In the genomic region with DNA sequence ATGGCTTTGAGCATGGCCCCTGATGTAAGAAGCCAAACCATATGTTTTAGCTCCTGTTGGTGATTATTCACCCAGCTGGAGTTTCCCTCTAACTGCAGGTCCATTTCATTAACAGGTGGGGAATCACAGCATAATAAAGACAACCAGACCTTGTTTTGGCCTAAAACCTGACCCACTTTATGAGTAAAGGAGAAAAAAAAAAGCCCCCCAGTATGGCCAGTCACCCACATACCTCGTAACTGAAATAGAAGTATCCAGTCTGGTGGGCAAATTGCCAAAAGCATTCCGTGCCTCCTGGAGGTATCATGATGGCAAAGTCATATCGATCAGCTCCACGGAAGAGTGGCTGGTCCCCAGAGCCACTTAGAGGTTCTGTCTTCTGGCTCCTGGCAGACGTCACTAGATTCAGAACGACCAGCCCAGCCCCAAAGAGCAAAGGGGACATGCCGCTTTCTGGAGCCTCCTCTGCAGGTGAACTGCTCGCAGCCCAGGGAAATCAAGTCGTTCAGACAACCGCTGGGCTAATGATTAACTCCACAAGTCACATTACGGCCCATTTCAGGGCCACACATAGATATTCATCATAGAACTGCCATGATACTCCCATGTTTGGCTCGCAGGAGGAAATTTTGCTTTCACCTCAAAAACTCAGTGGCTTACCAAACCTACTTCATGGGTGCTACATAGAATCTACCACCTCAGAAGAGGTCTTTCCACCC, we compare ENCODE assay signal across 1 cellular context.
TF ChIP-seq lines count a peak whose summit lies in the region.

A gene (minus strand): TSS at position 478 of the 719 bp plus-strand sequence. CDS start 33 bp downstream, at position 445.

TF ChIP-seq in HepG2, 621 proteins besides CTCF, POLR2A, EP300 and RAD21 (continued from another document and continues in another):
- TF ChIP-seq, protein P1, sequence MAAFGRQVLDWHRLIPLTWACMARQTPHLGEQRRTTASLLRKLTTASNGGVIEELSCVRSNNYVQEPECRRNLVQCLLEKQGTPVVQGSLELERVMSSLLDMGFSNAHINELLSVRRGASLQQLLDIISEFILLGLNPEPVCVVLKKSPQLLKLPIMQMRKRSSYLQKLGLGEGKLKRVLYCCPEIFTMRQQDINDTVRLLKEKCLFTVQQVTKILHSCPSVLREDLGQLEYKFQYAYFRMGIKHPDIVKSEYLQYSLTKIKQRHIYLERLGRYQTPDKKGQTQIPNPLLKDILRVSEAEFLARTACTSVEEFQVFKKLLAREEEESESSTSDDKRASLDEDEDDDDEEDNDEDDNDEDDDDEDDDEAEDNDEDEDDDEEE (CRISPR knock-in tag; IDR thresholded peaks at IDR 0.05), result peak; percentile 51; the same call in 1 of the 2 replicates
- TF ChIP-seq ZNF773 (CRISPR knock-in tag; IDR thresholded peaks at IDR 0.05; ENCODE audit: borderline replicate concordance) (no peak), ZNF7 (CRISPR knock-in tag; IDR thresholded peaks at IDR 0.05) (no peak), SMARCE1 (IDR thresholded peaks at IDR 0.05; ENCODE audit: borderline replicate concordance) (no peak), ARID2 (CRISPR knock-in tag; IDR thresholded peaks at IDR 0.05; ENCODE audit: borderline replicate concordance) (peak; percentile 60; the same call in 1 of the 2 replicates), SYNCRIP (IDR thresholded peaks at IDR 0.05; ENCODE audit: insufficient read depth, low read depth, low read length) (no peak), HIVEP1 (CRISPR knock-in tag; IDR thresholded peaks at IDR 0.05) (no peak), RFX1 (IDR thresholded peaks at IDR 0.05) (no peak), MAFK (conservative IDR thresholded peaks at IDR 0.05 in 1 of 2, IDR thresholded peaks at IDR 0.05 in 1 of 2; ENCODE audit: low read length in 2 of 2) (no peak), ATF7-NPFF (CRISPR knock-in tag; IDR thresholded peaks at IDR 0.05; ENCODE audit: low read depth) (no peak), ZNF317 (CRISPR knock-in tag; IDR thresholded peaks at IDR 0.05) (no peak), ZNF724P (CRISPR knock-in tag; IDR thresholded peaks at IDR 0.05; ENCODE audit: borderline replicate concordance) (no peak), RNF2 (conservative IDR thresholded peaks at IDR 0.05; ENCODE audit: low read depth) (no peak), ZSCAN31 (CRISPR knock-in tag; IDR thresholded peaks at IDR 0.05; ENCODE audit: low read depth) (no peak), ZNF138 (CRISPR knock-in tag; IDR thresholded peaks at IDR 0.05; ENCODE audit: low read depth) (no peak), ADNP (CRISPR knock-in tag; IDR thresholded peaks at IDR 0.05) (no peak), POLR2G (IDR thresholded peaks at IDR 0.05; ENCODE audit: low read depth, low read length) (peak; percentile 66), ZNF121 (CRISPR knock-in tag; IDR thresholded peaks at IDR 0.05) (no peak), ZNF256 (CRISPR knock-in tag; conservative IDR thresholded peaks at IDR 0.05) (no peak), MYC (CRISPR knock-in tag; IDR thresholded peaks at IDR 0.05; ENCODE audit: borderline replicate concordance) (no peak; the same call in 1 of the 2 replicates), MEF2D (CRISPR knock-in tag; IDR thresholded peaks at IDR 0.05) (no peak), POLR2AphosphoS5 (IDR thresholded peaks at IDR 0.05; ENCODE audit: low read depth, low read length) (peak; percentile 63), ZNF776 (CRISPR knock-in tag; IDR thresholded peaks at IDR 0.05) (no peak), DPF2 (CRISPR knock-in tag; IDR thresholded peaks at IDR 0.05; ENCODE audit: borderline replicate concordance, low read depth) (no peak), TP53 (CRISPR knock-in tag; conservative IDR thresholded peaks at IDR 0.05) (no peak), TARDBP (CRISPR knock-in tag; IDR thresholded peaks at IDR 0.05) (peak; percentile 42; the same call in 1 of the 2 replicates), ZBTB42 (CRISPR knock-in tag; IDR thresholded peaks at IDR 0.05) (no peak), JDP2 (CRISPR knock-in tag; IDR thresholded peaks at IDR 0.05; ENCODE audit: borderline replicate concordance) (no peak), NKX3-1 (CRISPR knock-in tag; IDR thresholded peaks at IDR 0.05) (no peak), ZKSCAN5 (CRISPR knock-in tag; IDR thresholded peaks at IDR 0.05) (no peak), KLF11 (CRISPR knock-in tag; IDR thresholded peaks at IDR 0.05) (no peak), KAT2B (IDR thresholded peaks at IDR 0.05; ENCODE audit: borderline replicate concordance, low read depth, low read length) (no peak), NRL (CRISPR knock-in tag; IDR thresholded peaks at IDR 0.05; ENCODE audit: borderline replicate concordance) (no peak), ZNF883 (CRISPR knock-in tag; IDR thresholded peaks at IDR 0.05; ENCODE audit: not compliant biosample characterization) (no peak), MXD4 (CRISPR knock-in tag; IDR thresholded peaks at IDR 0.05) (no peak), SOX6 (IDR thresholded peaks at IDR 0.05) (no peak), SOX6 (CRISPR knock-in tag; IDR thresholded peaks at IDR 0.05) (peak; percentile 57), ZNF101 (CRISPR knock-in tag; IDR thresholded peaks at IDR 0.05; ENCODE audit: borderline replicate concordance, low read depth) (no peak), MEIS1 (CRISPR knock-in tag; IDR thresholded peaks at IDR 0.05; ENCODE audit: borderline replicate concordance) (no peak)
- TF ChIP-seq, protein P2, sequence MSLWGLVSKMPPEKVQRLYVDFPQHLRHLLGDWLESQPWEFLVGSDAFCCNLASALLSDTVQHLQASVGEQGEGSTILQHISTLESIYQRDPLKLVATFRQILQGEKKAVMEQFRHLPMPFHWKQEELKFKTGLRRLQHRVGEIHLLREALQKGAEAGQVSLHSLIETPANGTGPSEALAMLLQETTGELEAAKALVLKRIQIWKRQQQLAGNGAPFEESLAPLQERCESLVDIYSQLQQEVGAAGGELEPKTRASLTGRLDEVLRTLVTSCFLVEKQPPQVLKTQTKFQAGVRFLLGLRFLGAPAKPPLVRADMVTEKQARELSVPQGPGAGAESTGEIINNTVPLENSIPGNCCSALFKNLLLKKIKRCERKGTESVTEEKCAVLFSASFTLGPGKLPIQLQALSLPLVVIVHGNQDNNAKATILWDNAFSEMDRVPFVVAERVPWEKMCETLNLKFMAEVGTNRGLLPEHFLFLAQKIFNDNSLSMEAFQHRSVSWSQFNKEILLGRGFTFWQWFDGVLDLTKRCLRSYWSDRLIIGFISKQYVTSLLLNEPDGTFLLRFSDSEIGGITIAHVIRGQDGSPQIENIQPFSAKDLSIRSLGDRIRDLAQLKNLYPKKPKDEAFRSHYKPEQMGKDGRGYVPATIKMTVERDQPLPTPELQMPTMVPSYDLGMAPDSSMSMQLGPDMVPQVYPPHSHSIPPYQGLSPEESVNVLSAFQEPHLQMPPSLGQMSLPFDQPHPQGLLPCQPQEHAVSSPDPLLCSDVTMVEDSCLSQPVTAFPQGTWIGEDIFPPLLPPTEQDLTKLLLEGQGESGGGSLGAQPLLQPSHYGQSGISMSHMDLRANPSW (CRISPR knock-in tag; IDR thresholded peaks at IDR 0.05; ENCODE audit: borderline replicate concordance), result no peak
- TF ChIP-seq, protein P3, sequence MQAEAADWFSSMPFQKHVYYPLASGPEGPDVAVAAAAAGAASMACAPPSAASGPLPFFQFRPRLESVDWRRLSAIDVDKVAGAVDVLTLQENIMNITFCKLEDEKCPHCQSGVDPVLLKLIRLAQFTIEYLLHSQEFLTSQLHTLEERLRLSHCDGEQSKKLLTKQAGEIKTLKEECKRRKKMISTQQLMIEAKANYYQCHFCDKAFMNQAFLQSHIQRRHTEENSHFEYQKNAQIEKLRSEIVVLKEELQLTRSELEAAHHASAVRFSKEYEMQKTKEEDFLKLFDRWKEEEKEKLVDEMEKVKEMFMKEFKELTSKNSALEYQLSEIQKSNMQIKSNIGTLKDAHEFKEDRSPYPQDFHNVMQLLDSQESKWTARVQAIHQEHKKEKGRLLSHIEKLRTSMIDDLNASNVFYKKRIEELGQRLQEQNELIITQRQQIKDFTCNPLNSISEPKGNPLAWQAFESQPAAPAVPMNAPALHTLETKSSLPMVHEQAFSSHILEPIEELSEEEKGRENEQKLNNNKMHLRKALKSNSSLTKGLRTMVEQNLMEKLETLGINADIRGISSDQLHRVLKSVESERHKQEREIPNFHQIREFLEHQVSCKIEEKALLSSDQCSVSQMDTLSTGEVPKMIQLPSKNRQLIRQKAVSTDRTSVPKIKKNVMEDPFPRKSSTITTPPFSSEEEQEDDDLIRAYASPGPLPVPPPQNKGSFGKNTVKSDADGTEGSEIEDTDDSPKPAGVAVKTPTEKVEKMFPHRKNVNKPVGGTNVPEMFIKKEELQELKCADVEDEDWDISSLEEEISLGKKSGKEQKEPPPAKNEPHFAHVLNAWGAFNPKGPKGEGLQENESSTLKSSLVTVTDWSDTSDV (CRISPR knock-in tag; IDR thresholded peaks at IDR 0.05), result no peak
- TF ChIP-seq, protein P4, sequence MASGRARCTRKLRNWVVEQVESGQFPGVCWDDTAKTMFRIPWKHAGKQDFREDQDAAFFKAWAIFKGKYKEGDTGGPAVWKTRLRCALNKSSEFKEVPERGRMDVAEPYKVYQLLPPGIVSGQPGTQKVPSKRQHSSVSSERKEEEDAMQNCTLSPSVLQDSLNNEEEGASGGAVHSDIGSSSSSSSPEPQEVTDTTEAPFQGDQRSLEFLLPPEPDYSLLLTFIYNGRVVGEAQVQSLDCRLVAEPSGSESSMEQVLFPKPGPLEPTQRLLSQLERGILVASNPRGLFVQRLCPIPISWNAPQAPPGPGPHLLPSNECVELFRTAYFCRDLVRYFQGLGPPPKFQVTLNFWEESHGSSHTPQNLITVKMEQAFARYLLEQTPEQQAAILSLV (CRISPR knock-in tag; IDR thresholded peaks at IDR 0.05; ENCODE audit: borderline replicate concordance), result no peak
- TF ChIP-seq, protein P5, sequence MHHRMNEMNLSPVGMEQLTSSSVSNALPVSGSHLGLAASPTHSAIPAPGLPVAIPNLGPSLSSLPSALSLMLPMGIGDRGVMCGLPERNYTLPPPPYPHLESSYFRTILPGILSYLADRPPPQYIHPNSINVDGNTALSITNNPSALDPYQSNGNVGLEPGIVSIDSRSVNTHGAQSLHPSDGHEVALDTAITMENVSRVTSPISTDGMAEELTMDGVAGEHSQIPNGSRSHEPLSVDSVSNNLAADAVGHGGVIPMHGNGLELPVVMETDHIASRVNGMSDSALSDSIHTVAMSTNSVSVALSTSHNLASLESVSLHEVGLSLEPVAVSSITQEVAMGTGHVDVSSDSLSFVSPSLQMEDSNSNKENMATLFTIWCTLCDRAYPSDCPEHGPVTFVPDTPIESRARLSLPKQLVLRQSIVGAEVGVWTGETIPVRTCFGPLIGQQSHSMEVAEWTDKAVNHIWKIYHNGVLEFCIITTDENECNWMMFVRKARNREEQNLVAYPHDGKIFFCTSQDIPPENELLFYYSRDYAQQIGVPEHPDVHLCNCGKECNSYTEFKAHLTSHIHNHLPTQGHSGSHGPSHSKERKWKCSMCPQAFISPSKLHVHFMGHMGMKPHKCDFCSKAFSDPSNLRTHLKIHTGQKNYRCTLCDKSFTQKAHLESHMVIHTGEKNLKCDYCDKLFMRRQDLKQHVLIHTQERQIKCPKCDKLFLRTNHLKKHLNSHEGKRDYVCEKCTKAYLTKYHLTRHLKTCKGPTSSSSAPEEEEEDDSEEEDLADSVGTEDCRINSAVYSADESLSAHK (CRISPR knock-in tag; IDR thresholded peaks at IDR 0.05; ENCODE audit: borderline replicate concordance), result no peak
- TF ChIP-seq, protein P6, sequence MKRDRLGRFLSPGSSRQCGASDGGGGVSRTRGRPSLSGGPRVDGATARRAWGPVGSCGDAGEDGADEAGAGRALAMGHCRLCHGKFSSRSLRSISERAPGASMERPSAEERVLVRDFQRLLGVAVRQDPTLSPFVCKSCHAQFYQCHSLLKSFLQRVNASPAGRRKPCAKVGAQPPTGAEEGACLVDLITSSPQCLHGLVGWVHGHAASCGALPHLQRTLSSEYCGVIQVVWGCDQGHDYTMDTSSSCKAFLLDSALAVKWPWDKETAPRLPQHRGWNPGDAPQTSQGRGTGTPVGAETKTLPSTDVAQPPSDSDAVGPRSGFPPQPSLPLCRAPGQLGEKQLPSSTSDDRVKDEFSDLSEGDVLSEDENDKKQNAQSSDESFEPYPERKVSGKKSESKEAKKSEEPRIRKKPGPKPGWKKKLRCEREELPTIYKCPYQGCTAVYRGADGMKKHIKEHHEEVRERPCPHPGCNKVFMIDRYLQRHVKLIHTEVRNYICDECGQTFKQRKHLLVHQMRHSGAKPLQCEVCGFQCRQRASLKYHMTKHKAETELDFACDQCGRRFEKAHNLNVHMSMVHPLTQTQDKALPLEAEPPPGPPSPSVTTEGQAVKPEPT (CRISPR knock-in tag; IDR thresholded peaks at IDR 0.05; ENCODE audit: low read depth), result no peak
- TF ChIP-seq, protein P7, sequence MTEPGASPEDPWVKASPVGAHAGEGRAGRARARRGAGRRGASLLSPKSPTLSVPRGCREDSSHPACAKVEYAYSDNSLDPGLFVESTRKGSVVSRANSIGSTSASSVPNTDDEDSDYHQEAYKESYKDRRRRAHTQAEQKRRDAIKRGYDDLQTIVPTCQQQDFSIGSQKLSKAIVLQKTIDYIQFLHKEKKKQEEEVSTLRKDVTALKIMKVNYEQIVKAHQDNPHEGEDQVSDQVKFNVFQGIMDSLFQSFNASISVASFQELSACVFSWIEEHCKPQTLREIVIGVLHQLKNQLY (CRISPR knock-in tag; IDR thresholded peaks at IDR 0.05), result no peak
- TF ChIP-seq, protein P8, sequence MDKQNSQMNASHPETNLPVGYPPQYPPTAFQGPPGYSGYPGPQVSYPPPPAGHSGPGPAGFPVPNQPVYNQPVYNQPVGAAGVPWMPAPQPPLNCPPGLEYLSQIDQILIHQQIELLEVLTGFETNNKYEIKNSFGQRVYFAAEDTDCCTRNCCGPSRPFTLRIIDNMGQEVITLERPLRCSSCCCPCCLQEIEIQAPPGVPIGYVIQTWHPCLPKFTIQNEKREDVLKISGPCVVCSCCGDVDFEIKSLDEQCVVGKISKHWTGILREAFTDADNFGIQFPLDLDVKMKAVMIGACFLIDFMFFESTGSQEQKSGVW (CRISPR knock-in tag; IDR thresholded peaks at IDR 0.05; ENCODE audit: borderline replicate concordance), result no peak
